In the genomic region with DNA sequence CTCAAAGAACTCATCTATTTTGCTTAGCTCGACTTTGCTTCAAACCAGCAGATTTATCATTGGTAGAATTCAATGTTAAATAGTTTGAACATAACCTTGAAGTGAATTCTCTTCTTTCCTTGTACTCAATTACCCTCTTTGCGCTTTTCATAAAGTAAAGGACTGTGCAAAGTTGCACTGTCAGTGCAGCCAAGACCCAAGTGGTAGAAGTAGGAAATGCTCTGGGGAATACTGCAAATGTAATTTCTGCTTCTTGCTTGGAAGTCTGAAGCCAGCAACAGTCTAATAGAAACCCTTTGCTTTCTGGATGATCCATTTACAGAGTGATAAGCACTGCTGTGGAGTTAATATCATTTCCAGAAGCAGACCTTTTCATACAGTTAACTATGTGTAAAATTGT, we compare ENCODE assay signal across 19 cellular contexts.
"Had no signal": no experiment of that assay in that cellular context is flagged by ENCODE, and none has a peak within 500 bp of the region (broad histone marks: within the 10 kb centered on the region; RNA-seq: fewer than 3 reads in every experiment).

No MANE protein-coding gene starts in this region.

- H3K36me3 ChIP-seq: right atrium auricular region, thoracic aorta, upper lobe of left lung had no signal

- FAIRE-seq: endometrium had no signal

- H3K27ac ChIP-seq: foreskin keratinocyte, psoas muscle, right atrium auricular region, thoracic aorta, upper lobe of left lung had no signal

- ATAC-seq: activated naive CD8-positive, alpha-beta T cell treated with anti-CD3 and anti-CD28 coated beads, Interleukin-2, amount 50 U/mL, for 24 hours; foreskin keratinocyte; left lobe of liver; psoas muscle had no signal

- H3K27me3 ChIP-seq: foreskin keratinocyte, right atrium auricular region, upper lobe of left lung had no signal

- H3K4me1 ChIP-seq: foreskin keratinocyte, psoas muscle, right atrium auricular region, upper lobe of left lung had no signal

- DNase-seq: activated B cell treated with CpG ODN at 0.5 μM for 24 hours; activated CD4-positive, alpha-beta memory T cell treated with anti-CD3 and anti-CD28 coated beads for 36 hours; activated CD4-positive, alpha-beta T cell treated with anti-CD3 and anti-CD28 coated beads for 48 hours; activated effector memory CD4-positive, alpha-beta T cell treated with anti-CD3 and anti-CD28 coated beads, Interleukin-2, amount 50 U/mL, for 16 hours; activated naive CD4-positive, alpha-beta T cell treated with anti-CD3 and anti-CD28 coated beads, Interleukin-2, amount 50 U/mL, for 16 hours; activated naive CD8-positive, alpha-beta T cell treated with anti-CD3 and anti-CD28 coated beads, Interleukin-2, amount 50 U/mL, for 24 hours; foreskin keratinocyte; kidney; naive B cell; psoas muscle; stimulated activated CD4-positive, alpha-beta T cell treated with anti-CD3 and anti-CD28 coated beads, Interleukin-4, amount 100 ng/mL, for 24 hours; stimulated activated naive CD4-positive, alpha-beta T cell treated with Interleukin-2 at 50 U/mL for 16 hours; T1000; upper lobe of left lung had no signal

- H3K9me3 ChIP-seq: psoas muscle, right atrium auricular region, thoracic aorta, upper lobe of left lung had no signal

- H3K4me3 ChIP-seq: lung, psoas muscle, right atrium auricular region, thoracic aorta, upper lobe of left lung had no signal
